ENCODE assay signal across 10 cellular contexts in genomic region chr1:222616535-222616934, GRCh38. TPM values are rescaled to one million over a fixed set of nuclear protein-coding genes. Genes with fewer than 3 reads are reported as not detected.
A peak's percentile ranks its signal among the peaks of the same experiment; 100 is the strongest.
DNase-seq lines count a peak whose midpoint lies in the region; ATAC-seq and TF ChIP-seq lines count a peak whose summit lies in the region.
"Had no signal": no experiment of that assay in that cellular context is flagged by ENCODE, and none has a peak within 500 bp of the region (broad histone marks: within the 10 kb centered on the region; RNA-seq: fewer than 3 reads in every experiment).

No MANE protein-coding gene starts in this region.

- peaks cover 5 to 14% of the 10 kb centered on the region in 2 donors for H3K4me1 ChIP-seq in adrenal gland (replicated peaks in 1 of 2)

- no peaks in the 10 kb centered on the region for H3K36me3 ChIP-seq in adrenal gland (replicated peaks in 1 of 2)

- H3K4me1 Mint-ChIP-seq in activated CD4-positive, alpha-beta memory T cell treated with anti-CD3 and anti-CD28 coated beads, Interleukin-2, amount 10 ng/mL, durations not matched to agents 7 days and 5 days: peaks cover 24% of the 10 kb centered on the region
- peaks cover 24% of the 10 kb centered on the region for H3K4me1 Mint-ChIP-seq in activated CD4-positive, alpha-beta memory T cell treated with anti-CD3 and anti-CD28 coated beads for 36 hours (ENCODE audit: low read depth)

- no peak overlapping the region for H3K4me3 ChIP-seq in adrenal gland

- WGBS in adrenal gland, 4 donors: 39 to 44% (median 39%) methylated on average over 5 of the region's 5 CpGs

- intact Hi-C loops in activated CD4-positive, alpha-beta memory T cell treated with anti-CD3 and anti-CD28 coated beads for 36 hours (cut with micrococcal nuclease): loop anchor here (5.0 kb wide), 1 partner anchor 201 kb away; the partner anchor contains the start of gene DISP1
- intact Hi-C loops in adrenal gland (cut with DNase I): no loop called here

- H3K27me3 Mint-ChIP-seq in activated CD4-positive, alpha-beta memory T cell treated with anti-CD3 and anti-CD28 coated beads, Interleukin-2, amount 10 ng/mL, durations not matched to agents 7 days and 5 days: peaks cover 36% of the 10 kb centered on the region
- peaks cover 16% of the 10 kb centered on the region for H3K27me3 Mint-ChIP-seq in activated CD4-positive, alpha-beta memory T cell treated with anti-CD3 and anti-CD28 coated beads for 36 hours

- CTCF ChIA-PET in activated CD4-positive, alpha-beta memory T cell treated with anti-CD3 and anti-CD28 coated beads, Interleukin-2, amount 10 ng/mL, durations not matched to agents 7 days and 5 days (lab: Charles Lee): interaction anchor here (2.0 kb wide), 1 partner anchor 18 kb away, joined by 9 read pairs; no protein-coding TSS in a partner anchor
- CTCF ChIA-PET in activated CD4-positive, alpha-beta memory T cell treated with anti-CD3 and anti-CD28 coated beads for 36 hours (lab: Charles Lee): no interaction called here

- H3K9me3 Mint-ChIP-seq in activated CD4-positive, alpha-beta memory T cell treated with anti-CD3 and anti-CD28 coated beads, Interleukin-2, amount 10 ng/mL, durations not matched to agents 7 days and 5 days: no peaks in the 10 kb centered on the region
- H3K9me3 Mint-ChIP-seq in activated CD4-positive, alpha-beta memory T cell treated with anti-CD3 and anti-CD28 coated beads for 36 hours: no peaks in the 10 kb centered on the region
- H3K9me3 Mint-ChIP-seq: dendritic cell treated with granulocyte-macrophage colony-stimulating factor and Interleukin-4, amounts not matched to agents 40 ng/mL and 50 ng/mL, for 4 days had no signal

- POLR2A ChIA-PET in activated CD4-positive, alpha-beta memory T cell treated with anti-CD3 and anti-CD28 coated beads, Interleukin-2, amount 10 ng/mL, durations not matched to agents 7 days and 5 days (lab: Charles Lee): interaction anchor here (1.1 to 2.5 kb wide), 3 partner anchors 27 to 97 kb away, joined by 3 to 11 read pairs (median 6); partner anchors contain the start of gene TAF1A
- POLR2A ChIA-PET in activated CD4-positive, alpha-beta memory T cell treated with anti-CD3 and anti-CD28 coated beads for 36 hours (lab: Charles Lee): interaction anchor here (0.7 kb wide), 1 partner anchor 63 kb away, joined by 3 read pairs; no protein-coding TSS in a partner anchor

- no peaks in the 10 kb centered on the region for H3K27me3 ChIP-seq in adrenal gland

- H3K4me3 Mint-ChIP-seq in activated CD4-positive, alpha-beta memory T cell treated with anti-CD3 and anti-CD28 coated beads, Interleukin-2, amount 10 ng/mL, durations not matched to agents 7 days and 5 days: peak overlapping the region; percentile 77
- no peak overlapping the region for H3K4me3 Mint-ChIP-seq in activated CD4-positive, alpha-beta memory T cell treated with anti-CD3 and anti-CD28 coated beads for 36 hours

- peaks cover 4% of the 10 kb centered on the region for H3K36me3 Mint-ChIP-seq in activated CD4-positive, alpha-beta memory T cell treated with anti-CD3 and anti-CD28 coated beads, Interleukin-2, amount 10 ng/mL, durations not matched to agents 7 days and 5 days (ENCODE audit: low read depth)
- H3K36me3 Mint-ChIP-seq in activated CD4-positive, alpha-beta memory T cell treated with anti-CD3 and anti-CD28 coated beads for 36 hours: no peaks in the 10 kb centered on the region

- no peak for DNase-seq in activated CD4-positive, alpha-beta memory T cell treated with anti-CD3 and anti-CD28 coated beads, Interleukin-2, amount 10 ng/mL, durations not matched to agents 7 days and 5 days
- no peak for DNase-seq in activated CD4-positive, alpha-beta memory T cell treated with anti-CD3 and anti-CD28 coated beads for 36 hours
- DNase-seq in adrenal gland: peak; percentile 34 to 76 (median 61)
- peak; percentile 11 for DNase-seq in kidney glomerular epithelial cell (lab: John Stamatoyannopoulos, UW)
- peak; percentile 80 for DNase-seq in stromal cell of bone marrow (ENCODE audit: low read depth)
- DNase-seq in stimulated activated CD4-positive, alpha-beta T cell treated with anti-CD3 and anti-CD28 coated beads, Interleukin-4, amount 100 ng/mL, for 4 hours: no peak
- DNase-seq in HUDEP-2 (lab: John Stamatoyannopoulos, UW; ENCODE audit: unreplicated experiment in 76 of 76): no peak
- DNase-seq: NCI-H446 had no signal

- no peak for ATAC-seq in HG03108 (IDR thresholded peaks at IDR 0.05; ENCODE audit: unreplicated experiment)

- H3K9me3 ChIP-seq in adrenal gland (replicated peaks in 1 of 3): no peaks in the 10 kb centered on the region

- H3K27ac Mint-ChIP-seq in activated CD4-positive, alpha-beta memory T cell treated with anti-CD3 and anti-CD28 coated beads, Interleukin-2, amount 10 ng/mL, durations not matched to agents 7 days and 5 days: no peak overlapping the region
- H3K27ac Mint-ChIP-seq in activated CD4-positive, alpha-beta memory T cell treated with anti-CD3 and anti-CD28 coated beads for 36 hours: no peak overlapping the region

- no peak for TF ChIP-seq CTCF in adrenal gland (IDR thresholded peaks at IDR 0.05)

- H3K27ac ChIP-seq in adrenal gland: peak overlapping the region; percentile 70 to 91 (median 76)

- TF ChIP-seq POLR2A in adrenal gland (IDR thresholded peaks at IDR 0.05): peak in 1 of 2 donors; percentile 52

RNA-seq across cellular contexts. Expression of gene MIA3, which starts 1.4 kb away (rescaled TPM):
- 10 to 100 TPM; 48.3 to 48.7 TPM for total RNA-seq in activated CD4-positive, alpha-beta memory T cell treated with anti-CD3 and anti-CD28 coated beads, Interleukin-2, amount 10 ng/mL, durations not matched to agents 7 days and 5 days
- 10 to 100 TPM; 41.5 to 43.2 TPM for total RNA-seq in activated CD4-positive, alpha-beta memory T cell treated with anti-CD3 and anti-CD28 coated beads for 36 hours
- 100 to 1,000 TPM in 1 of 8 donors, 10 to 100 TPM in 7; 37.7 to 101 (median 65.9) TPM for total RNA-seq in adrenal gland
- polyA plus RNA-seq in adrenal gland: 100 to 1,000 TPM in 1 of 3 donors, 10 to 100 TPM in 2; 33.1 to 134 (median 45.2) TPM

RNA-seq across cellular contexts. Expression of gene TAF1A, which starts 26.8 kb away (rescaled TPM):
- total RNA-seq in activated CD4-positive, alpha-beta memory T cell treated with anti-CD3 and anti-CD28 coated beads, Interleukin-2, amount 10 ng/mL, durations not matched to agents 7 days and 5 days: 10 to 100 TPM in 1 of 2 experiments, 1 to 10 TPM in 1; 9.1 to 10.0 TPM
- 10 to 100 TPM; 19.1 to 19.6 TPM for total RNA-seq in activated CD4-positive, alpha-beta memory T cell treated with anti-CD3 and anti-CD28 coated beads for 36 hours
- total RNA-seq in adrenal gland: 1 to 10 TPM; 1.6 to 9.4 (median 5.7) TPM
- polyA plus RNA-seq in adrenal gland: 1 to 10 TPM; 1.4 to 6.6 (median 1.6) TPM

Comparison
In these comparisons a context has a peak if more than half of its experiments do, and no peak if none do; other contexts are left out.
1. DNase-seq: peak in adrenal gland (7 of 7), kidney glomerular epithelial cell (single experiment) and stromal cell of bone marrow (single experiment); none in activated CD4-positive, alpha-beta memory T cell treated with anti-CD3 and anti-CD28 coated beads, Interleukin-2, amount 10 ng/mL, durations not matched to agents 7 days and 5 days (single experiment), activated CD4-positive, alpha-beta memory T cell treated with anti-CD3 and anti-CD28 coated beads for 36 hours (single experiment), stimulated activated CD4-positive, alpha-beta T cell treated with anti-CD3 and anti-CD28 coated beads, Interleukin-4, amount 100 ng/mL, for 4 hours (0 of 2) and HUDEP-2 (0 of 76).